In the genomic region with DNA sequence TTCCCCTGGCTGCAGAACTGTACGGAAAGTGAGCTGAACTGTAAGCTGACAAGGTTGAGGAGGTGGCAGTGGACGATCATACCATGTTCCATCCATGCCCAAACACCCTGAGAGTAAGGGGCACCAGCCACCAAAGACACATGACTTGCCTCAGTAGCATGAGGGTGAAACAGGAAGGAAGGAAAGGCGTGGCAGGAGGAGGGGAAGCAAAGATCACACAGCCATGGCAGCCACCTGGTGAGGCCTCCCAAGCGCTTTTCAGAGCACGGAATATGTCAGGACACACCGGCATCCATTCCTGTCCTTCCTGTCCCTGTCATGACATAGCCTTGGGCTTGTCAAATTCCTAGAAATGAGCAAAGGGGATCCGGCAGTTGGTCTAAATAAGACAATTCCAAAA, we compare ENCODE assay signal across 20 cellular contexts.
DNase-seq lines count a peak whose midpoint lies in the region; FAIRE-seq and TF ChIP-seq lines count a peak whose summit lies in the region.
"Had no signal": no experiment of that assay in that cellular context is flagged by ENCODE, and none has a peak within 500 bp of the region (broad histone marks: within the 10 kb centered on the region; RNA-seq: fewer than 3 reads in every experiment).

No MANE protein-coding gene starts in this region.

- H3K36me3 Mint-ChIP-seq in H9 (ENCODE audit: insufficient read depth in 1 of 3, low read depth in 3 of 3): no peaks in the 10 kb centered on the region; a peak in 1 of 7 replicates
- no peaks in the 10 kb centered on the region for H3K36me3 Mint-ChIP-seq in activated CD4-positive, alpha-beta T cell treated with anti-CD3 and anti-CD28 coated beads, Interleukin-2, amount 10 ng/mL, durations not matched to agents 24 days and 14 days (ENCODE audit: low read depth)
- H3K36me3 Mint-ChIP-seq: CD8-positive, alpha-beta T cell had no signal

- no peak overlapping the region for H3K4ac ChIP-seq in H9 (ENCODE audit: low read depth, low read length)

- intact Hi-C loops in activated CD4-positive, alpha-beta T cell treated with anti-CD3 and anti-CD28 coated beads, Interleukin-2, amount 10 ng/mL, durations not matched to agents 24 days and 14 days (cut with micrococcal nuclease): no loop called here
- intact Hi-C loops in testis (cut with DNase I; ENCODE audit: low total_unique reads): no loop called here

- no peak overlapping the region for H3K4me3 Mint-ChIP-seq in H9
- no peak overlapping the region for H3K4me3 Mint-ChIP-seq in activated CD4-positive, alpha-beta T cell treated with anti-CD3 and anti-CD28 coated beads, Interleukin-2, amount 10 ng/mL, durations not matched to agents 24 days and 14 days
- H3K4me3 Mint-ChIP-seq: CD8-positive, alpha-beta T cell had no signal

- H4K8ac ChIP-seq in H9 (replicated peaks; ENCODE audit: insufficient read length, low read depth, low read length): no peak overlapping the region

- no peak overlapping the region for H4K91ac ChIP-seq in H9 (ENCODE audit: insufficient read length, low read depth, low read length)

- H3K79me1 ChIP-seq in H9 (ENCODE audit: insufficient read depth, low read depth, low read length, poor library complexity, severe bottlenecking): no peaks in the 10 kb centered on the region

- H3K4me1 ChIP-seq in H9 (ENCODE audit: insufficient read depth, low read length) (peaks cover 6% of the 10 kb centered on the region; the same call in 1 of the 2 replicates), OCI-LY3 (ENCODE audit: low read length) (peaks cover 38% of the 10 kb centered on the region), small intestine (ENCODE audit: control insufficient read depth in 2 of 2, insufficient read depth in 1 of 2, low read depth in 1 of 2, low read length in 1 of 2) (peaks cover 0 to 2% of the 10 kb centered on the region in 2 donors), testis (no peaks in the 10 kb centered on the region)

- H2AK5ac ChIP-seq in H9 (ENCODE audit: insufficient read length, low read length): no peak overlapping the region

- no peak overlapping the region for H3K4me2 ChIP-seq in H9 (ENCODE audit: insufficient read depth, insufficient read length, low read length)
- H3K4me2 ChIP-seq in OCI-LY3 (ENCODE audit: low read length): peak overlapping the region; percentile 42

- H2AFZ ChIP-seq in H9 (ENCODE audit: low read length): no peak overlapping the region
- peak overlapping the region; percentile 63 for H2AFZ ChIP-seq in OCI-LY3 (ENCODE audit: low read depth, low read length)
- H2AFZ ChIP-seq: GM23248 had no signal

- H3K14ac ChIP-seq in H9 (ENCODE audit: insufficient read depth, low read length): peak overlapping the region; percentile 46; the same call in 1 of the 2 replicates

- peaks cover 13 to 24% of the 10 kb centered on the region in 2 experiments for H3K4me1 Mint-ChIP-seq in H9
- H3K4me1 Mint-ChIP-seq in activated CD4-positive, alpha-beta T cell treated with anti-CD3 and anti-CD28 coated beads, Interleukin-2, amount 10 ng/mL, durations not matched to agents 24 days and 14 days: no peaks in the 10 kb centered on the region

- no peak overlapping the region for H2BK20ac ChIP-seq in H9 (ENCODE audit: low read depth, low read length, poor library complexity, severe bottlenecking)

- no peak overlapping the region for H3K18ac ChIP-seq in H9 (ENCODE audit: insufficient read length, low read depth, low read length)

- no peaks in the 10 kb centered on the region for H3K23me2 ChIP-seq in H9 (ENCODE audit: insufficient read length, low read depth, low read length, poor library complexity, severe bottlenecking)

- H3K27me3 Mint-ChIP-seq in H9 (ENCODE audit: low read depth): peaks cover 2% of the 10 kb centered on the region; the same call in 1 of the 2 replicates
- peaks cover 5% of the 10 kb centered on the region for H3K27me3 Mint-ChIP-seq in activated CD4-positive, alpha-beta T cell treated with anti-CD3 and anti-CD28 coated beads, Interleukin-2, amount 10 ng/mL, durations not matched to agents 24 days and 14 days

- H3K4me3 ChIP-seq in OCI-LY3 (ENCODE audit: low read length) (peak overlapping the region; percentile 3; the same call in 1 of the 2 replicates), small intestine (ENCODE audit: low read depth in 1 of 2, low read length in 2 of 2) (no peak overlapping the region), testis (no peak overlapping the region)
- H3K4me3 ChIP-seq: GM23248 had no signal

- H3K9ac ChIP-seq in H9 (ENCODE audit: extremely low read depth, insufficient read length, low read length) (no peak overlapping the region), OCI-LY3 (ENCODE audit: low read length) (no peak overlapping the region)
- H3K9ac ChIP-seq: GM23248 had no signal

- H4K5ac ChIP-seq in H9 (ENCODE audit: insufficient read length, low read depth, low read length): no peak overlapping the region

- no peak overlapping the region for H2BK12ac ChIP-seq in H9 (ENCODE audit: insufficient read length, low read depth, low read length)

- DNase-seq in H9 (no peak), epithelial cell of prostate (ENCODE audit: low read depth, low spot score) (no peak), small intestine (peak; percentile 39), substantia nigra (lab: John Stamatoyannopoulos, UW) (no peak), testis (no peak)
- no peak for DNase-seq in activated CD4-positive, alpha-beta T cell treated with anti-CD3 and anti-CD28 coated beads, Interleukin-2, amount 10 ng/mL, durations not matched to agents 24 days and 14 days
- no peak for DNase-seq in stimulated activated CD4-positive, alpha-beta T cell treated with anti-CD3 and anti-CD28 coated beads, Interleukin-2, amount 100 ng/mL, for 48 hours
- DNase-seq: C1 segment of cervical spinal cord; CD8-positive, alpha-beta T cell; DND-41; GM23248; Karpas-422; NCI-H1417 treated with DMSO at 0.1 percent for 48 hours; NCI-H187 treated with DMSO at 0.1 percent for 48 hours; NCI-H2107; NCI-H748 treated with DMSO at 0.1 percent for 48 hours; NK-92 treated with Interleukin-12 subunit alpha and Interleukin-12 subunit beta, amount 100 ng/mL, for 24 hours had no signal

- WGBS in H9 (ENCODE audit: extremely low coverage, insufficient read length, low lambda C conversion rate): no CpG with 5 or more reads among the region's 7 CpGs
- 49 to 59% (median 57%) methylated on average over 7 of the region's 7 CpGs for WGBS in small intestine, 3 donors
- 72 to 74% methylated on average over 7 of the region's 7 CpGs for WGBS in testis, 2 donors

- H3K23ac ChIP-seq in H9 (ENCODE audit: insufficient read length, low read depth, low read length): no peak overlapping the region

- H3K27me3 ChIP-seq in H9 (ENCODE audit: insufficient read depth, low read length) (no peaks in the 10 kb centered on the region; the same call in 1 of the 2 replicates), OCI-LY3 (ENCODE audit: low read depth, low read length) (0 out of 2 replicates have a peak, but pooled peaks cover 5% of the 10 kb centered on the region), small intestine (ENCODE audit: control insufficient read depth in 2 of 2, insufficient read depth in 2 of 2, low read length in 2 of 2) (no peaks in the 10 kb centered on the region), testis (no peaks in the 10 kb centered on the region)

- H3K36me3 ChIP-seq in OCI-LY3 (replicated peaks; ENCODE audit: low read depth, low read length) (no peaks in the 10 kb centered on the region), small intestine (ENCODE audit: control insufficient read depth in 2 of 2, insufficient read depth in 2 of 2, low read length in 2 of 2) (no peaks in the 10 kb centered on the region), testis (ENCODE audit: low read depth, missing control alignments) (no peaks in the 10 kb centered on the region)

- no peak overlapping the region for H2BK15ac ChIP-seq in H9 (ENCODE audit: low read depth, low read length)

- no peaks in the 10 kb centered on the region for H3K9me3 ChIP-seq in H9 (ENCODE audit: control insufficient read depth, low read depth, low read length)
- no peaks in the 10 kb centered on the region for H3K9me3 ChIP-seq in OCI-LY3 (ENCODE audit: insufficient read depth, low read length)
- H3K9me3 ChIP-seq in small intestine (ENCODE audit: control insufficient read depth, low read depth): no peaks in the 10 kb centered on the region
- H3K9me3 ChIP-seq in testis: no peaks in the 10 kb centered on the region

- no peak for TF ChIP-seq POLR2A in testis (IDR thresholded peaks at IDR 0.05)

- H3K27ac ChIP-seq in H9 (ENCODE audit: insufficient read length, low read depth, low read length): no peak overlapping the region
- no peak overlapping the region for H3K27ac ChIP-seq in OCI-LY3 (ENCODE audit: low read length)
- peak overlapping the region; percentile 11 for H3K27ac ChIP-seq in epithelial cell of prostate
- peak overlapping the region; percentile 27 to 80 for H3K27ac ChIP-seq in small intestine (ENCODE audit: low read depth in 1 of 2, low read length in 1 of 2)
- no peak overlapping the region for H3K27ac ChIP-seq in substantia nigra (ENCODE audit: low read depth, low read length, poor library complexity, severe bottlenecking)
- H3K27ac ChIP-seq in testis: no peak overlapping the region
- H3K27ac ChIP-seq: GM23248 had no signal

- no peaks in the 10 kb centered on the region for H4K20me1 ChIP-seq in H9 (ENCODE audit: control insufficient read depth, insufficient read depth, insufficient read length)
- no peaks in the 10 kb centered on the region for H4K20me1 ChIP-seq in OCI-LY3 (ENCODE audit: insufficient read depth, low read length)

- no peak for FAIRE-seq in small intestine (lab: Jason Lieb, UNC)
- FAIRE-seq: GM12891 had no signal

- H2BK5ac ChIP-seq in H9 (ENCODE audit: insufficient read length, low read length): no peak overlapping the region

- H3K79me2 ChIP-seq in H9 (ENCODE audit: insufficient read depth, low read length) (no peaks in the 10 kb centered on the region), OCI-LY3 (ENCODE audit: low read length) (no peaks in the 10 kb centered on the region)

- no peak for TF ChIP-seq CTCF in H9 (conservative IDR thresholded peaks at IDR 0.05)
- TF ChIP-seq CTCF in OCI-LY3 (IDR thresholded peaks at IDR 0.05; ENCODE audit: low read depth, low read length): no peak
- TF ChIP-seq CTCF in testis (IDR thresholded peaks at IDR 0.05): no peak

- no peaks in the 10 kb centered on the region for H3K9me3 Mint-ChIP-seq in H9
- no peaks in the 10 kb centered on the region for H3K9me3 Mint-ChIP-seq in activated CD4-positive, alpha-beta T cell treated with anti-CD3 and anti-CD28 coated beads, Interleukin-2, amount 10 ng/mL, durations not matched to agents 24 days and 14 days
- H3K9me3 Mint-ChIP-seq: CD8-positive, alpha-beta T cell had no signal

- H3K56ac ChIP-seq in H9 (ENCODE audit: insufficient read length, low read depth, low read length): no peak overlapping the region

- H3T11ph ChIP-seq in H9 (ENCODE audit: low read length): no peak overlapping the region

- no peak overlapping the region for H2BK120ac ChIP-seq in H9 (ENCODE audit: low read depth, low read length, poor library complexity, severe bottlenecking)

- H3K27ac Mint-ChIP-seq in H9: no peak overlapping the region
- H3K27ac Mint-ChIP-seq in activated CD4-positive, alpha-beta T cell treated with anti-CD3 and anti-CD28 coated beads, Interleukin-2, amount 10 ng/mL, durations not matched to agents 24 days and 14 days: no peak overlapping the region
- H3K27ac Mint-ChIP-seq: CD8-positive, alpha-beta T cell; IgD-negative memory B cell had no signal

Comparison
In these comparisons a context has a peak if more than half of its experiments do, and no peak if none do; other contexts are left out.
1. H3K27ac ChIP-seq: peak in epithelial cell of prostate (single experiment) and small intestine (2 of 2); none in H9 (single experiment), OCI-LY3 (single experiment), substantia nigra (single experiment) and testis (0 of 2).